2 cellular contexts compared by ENCODE assay signal in the genomic region with DNA sequence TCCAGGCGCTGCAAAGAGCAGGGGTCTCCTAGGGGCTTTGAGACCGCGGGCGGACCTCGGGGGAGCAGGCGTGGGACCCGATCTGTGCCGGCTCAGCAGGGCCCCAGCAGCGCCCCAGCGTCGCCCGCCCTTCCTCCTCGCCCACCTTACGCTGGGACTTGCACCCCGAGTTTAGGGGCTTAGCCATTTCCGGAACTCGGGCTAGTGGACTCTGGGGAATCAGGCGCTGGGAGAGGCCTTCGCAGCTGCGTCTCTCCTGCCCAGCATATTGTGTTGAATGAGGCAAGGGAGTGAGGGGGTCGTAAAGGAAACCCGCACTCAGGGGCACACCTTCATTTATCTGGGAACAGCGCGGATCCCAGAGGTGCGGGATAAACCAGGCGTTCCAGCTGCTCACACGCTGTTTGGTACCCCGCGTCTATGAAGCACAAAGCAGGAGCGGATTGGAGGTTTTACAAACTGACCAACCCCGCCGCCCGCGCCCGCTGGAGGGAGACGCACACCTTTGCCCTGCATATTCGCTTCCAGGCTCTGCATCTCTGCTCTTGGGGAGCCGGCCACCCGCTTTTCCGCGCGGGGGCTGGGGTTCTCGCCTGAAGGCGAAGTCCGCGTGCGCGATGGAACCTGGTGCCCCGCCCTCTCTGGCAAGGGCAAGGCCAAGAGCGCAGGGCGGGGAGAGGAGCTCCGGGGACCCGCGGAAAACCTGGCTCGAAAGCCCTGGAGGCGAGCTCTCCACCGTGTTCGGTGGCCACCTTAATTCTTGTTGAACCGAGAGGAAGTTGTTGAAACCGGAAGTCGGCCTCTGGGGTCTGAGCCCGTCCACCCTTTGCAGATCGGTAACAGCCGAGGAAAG.
TF ChIP-seq lines count a peak whose summit lies in the region.

No MANE protein-coding gene starts in this region.

TF ChIP-seq in A549, 52 proteins besides CTCF, POLR2A, EP300 and RAD21:
- TF ChIP-seq KDM1A (IDR thresholded peaks at IDR 0.05; ENCODE audit: low read depth), result no peak
- TF ChIP-seq, protein P1, sequence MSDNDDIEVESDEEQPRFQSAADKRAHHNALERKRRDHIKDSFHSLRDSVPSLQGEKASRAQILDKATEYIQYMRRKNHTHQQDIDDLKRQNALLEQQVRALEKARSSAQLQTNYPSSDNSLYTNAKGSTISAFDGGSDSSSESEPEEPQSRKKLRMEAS (IDR thresholded peaks at IDR 0.05), result 0 out of 2 replicates have a peak, but pooled peaks have one; percentile 15
- TF ChIP-seq, protein P2, sequence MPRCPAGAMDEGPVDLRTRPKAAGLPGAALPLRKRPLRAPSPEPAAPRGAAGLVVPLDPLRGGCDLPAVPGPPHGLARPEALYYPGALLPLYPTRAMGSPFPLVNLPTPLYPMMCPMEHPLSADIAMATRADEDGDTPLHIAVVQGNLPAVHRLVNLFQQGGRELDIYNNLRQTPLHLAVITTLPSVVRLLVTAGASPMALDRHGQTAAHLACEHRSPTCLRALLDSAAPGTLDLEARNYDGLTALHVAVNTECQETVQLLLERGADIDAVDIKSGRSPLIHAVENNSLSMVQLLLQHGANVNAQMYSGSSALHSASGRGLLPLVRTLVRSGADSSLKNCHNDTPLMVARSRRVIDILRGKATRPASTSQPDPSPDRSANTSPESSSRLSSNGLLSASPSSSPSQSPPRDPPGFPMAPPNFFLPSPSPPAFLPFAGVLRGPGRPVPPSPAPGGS (IDR thresholded peaks at IDR 0.05), result peak; percentile 23; the same call in 1 of the 3 replicates

TF ChIP-seq in K562, 482 proteins besides CTCF, POLR2A, EP300 and RAD21:
- TF ChIP-seq ZBTB33 (CRISPR knock-in tag; IDR thresholded peaks at IDR 0.05), result peak; percentile 62; the same call in 1 of the 2 replicates
- TF ChIP-seq, protein P3, sequence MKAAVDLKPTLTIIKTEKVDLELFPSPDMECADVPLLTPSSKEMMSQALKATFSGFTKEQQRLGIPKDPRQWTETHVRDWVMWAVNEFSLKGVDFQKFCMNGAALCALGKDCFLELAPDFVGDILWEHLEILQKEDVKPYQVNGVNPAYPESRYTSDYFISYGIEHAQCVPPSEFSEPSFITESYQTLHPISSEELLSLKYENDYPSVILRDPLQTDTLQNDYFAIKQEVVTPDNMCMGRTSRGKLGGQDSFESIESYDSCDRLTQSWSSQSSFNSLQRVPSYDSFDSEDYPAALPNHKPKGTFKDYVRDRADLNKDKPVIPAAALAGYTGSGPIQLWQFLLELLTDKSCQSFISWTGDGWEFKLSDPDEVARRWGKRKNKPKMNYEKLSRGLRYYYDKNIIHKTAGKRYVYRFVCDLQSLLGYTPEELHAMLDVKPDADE (conservative IDR thresholded peaks at IDR 0.05; ENCODE audit: control insufficient read depth, low read depth, low read length), result no peak
- TF ChIP-seq SAP30 (IDR thresholded peaks at IDR 0.05; ENCODE audit: borderline replicate concordance, insufficient read depth, low read depth, low read length, poor library complexity, severe bottlenecking), result no peak
